20 cellular contexts compared by ENCODE assay signal in genomic region chr2:213443952-213444351, GRCh38.
DNase-seq lines count a peak whose midpoint lies in the region; ATAC-seq, FAIRE-seq and TF ChIP-seq lines count a peak whose summit lies in the region.
"Had no signal": no experiment of that assay in that cellular context is flagged by ENCODE, and none has a peak within 500 bp of the region (broad histone marks: within the 10 kb centered on the region; RNA-seq: fewer than 3 reads in every experiment).

No MANE protein-coding gene starts in this region.

- no peaks in the 10 kb centered on the region for H3K27me3 Mint-ChIP-seq in activated T-cell treated with anti-CD3 and anti-CD28 coated beads, Interleukin-2, amount 50 U/mL, for 4 hours (ENCODE audit: low read depth)
- H3K27me3 Mint-ChIP-seq: CD4-positive, alpha-beta memory T cell had no signal

- no peaks in the 10 kb centered on the region for H3K9me2 ChIP-seq in hepatocyte (replicated peaks; ENCODE audit: insufficient read depth)

- FAIRE-seq in bronchial epithelial cell (lab: Jason Lieb, UNC) = no peak
- FAIRE-seq in GM12892 (lab: Jason Lieb, UNC) = no peak
- FAIRE-seq: G401.6, GM12891, GM18507, H54 had no signal

- H4K20me1 ChIP-seq in hepatocyte (ENCODE audit: insufficient read depth, poor library complexity, severe bottlenecking) = no peaks in the 10 kb centered on the region
- H4K20me1 ChIP-seq: BLaER1 had no signal

- H3K4me1 ChIP-seq in hepatocyte (ENCODE audit: insufficient read depth) = peaks cover 4% of the 10 kb centered on the region
- H3K4me1 ChIP-seq: BLaER1 had no signal

- no peak for TF ChIP-seq CTCF in bronchial epithelial cell (IDR thresholded peaks at IDR 0.05; ENCODE audit: insufficient read depth, low read length, severe bottlenecking)
- no peak for TF ChIP-seq CTCF in hepatocyte (IDR thresholded peaks at IDR 0.05; ENCODE audit: poor library complexity)

- H3K9me3 Mint-ChIP-seq in activated T-cell treated with anti-CD3 and anti-CD28 coated beads, Interleukin-2, amount 50 U/mL, for 4 hours = peaks cover 14% of the 10 kb centered on the region

- H3K36me3 ChIP-seq in bronchial epithelial cell (ENCODE audit: control insufficient read depth, insufficient read depth, low read length) (no peaks in the 10 kb centered on the region), hepatocyte (replicated peaks; ENCODE audit: insufficient read depth, low read depth) (no peaks in the 10 kb centered on the region)
- H3K36me3 ChIP-seq: BLaER1 had no signal

- no peak for ATAC-seq in HG03135 (IDR thresholded peaks at IDR 0.05; ENCODE audit: unreplicated experiment)
- ATAC-seq in activated T-cell treated with anti-CD3 and anti-CD28 coated beads, Interleukin-2, amount 50 U/mL, for 4 hours = no peak

- no peak overlapping the region for H2AFZ ChIP-seq in hepatocyte
- H2AFZ ChIP-seq: GM23248 had no signal

- WGBS in hepatocyte (ENCODE audit: low lambda C conversion rate, missing lambda C conversion rate) = 54% methylated on average over 2 of the region's 2 CpGs

- TF ChIP-seq POLR2A in GM12892 (IDR thresholded peaks at IDR 0.05; ENCODE audit: low read depth, low read length) = no peak

- no peak overlapping the region for H3K4me3 Mint-ChIP-seq in activated T-cell treated with anti-CD3 and anti-CD28 coated beads, Interleukin-2, amount 50 U/mL, for 4 hours
- H3K4me3 Mint-ChIP-seq: CD14-positive monocyte; CD4-positive, alpha-beta memory T cell had no signal

- H3K79me2 ChIP-seq in hepatocyte = no peaks in the 10 kb centered on the region

- peak; percentile 8 for DNase-seq in NCI-H748 (lab: John Stamatoyannopoulos, UW; ENCODE audit: unreplicated experiment)
- DNase-seq in NCI-H748 treated with DMSO at 0.1 percent for 48 hours (lab: John Stamatoyannopoulos, UW) = no peak
- peak; percentile 8 for DNase-seq in bronchial epithelial cell (ENCODE audit: low read depth)
- DNase-seq in hepatocyte (ENCODE audit: low spot score) = peak; percentile 10
- no peak for DNase-seq in activated T-cell treated with anti-CD3 and anti-CD28 coated beads, Interleukin-2, amount 50 U/mL, for 4 hours
- no peak for DNase-seq in GM12892 (ENCODE audit: insufficient read length)
- DNase-seq: 8988T; Calu3; CD4-positive, alpha-beta memory T cell; DMS53; GM23248; HCEC 1CT had no signal

- H3K36me3 Mint-ChIP-seq in activated T-cell treated with anti-CD3 and anti-CD28 coated beads, Interleukin-2, amount 50 U/mL, for 4 hours (ENCODE audit: insufficient read depth) = no peaks in the 10 kb centered on the region
- H3K36me3 Mint-ChIP-seq: CD14-positive monocyte; CD4-positive, alpha-beta memory T cell had no signal

- H3K27ac ChIP-seq in hepatocyte = peak overlapping the region; percentile 0
- H3K27ac ChIP-seq: BLaER1, GM23248, HL-60 had no signal

- peaks cover 3% of the 10 kb centered on the region for H3K9me3 ChIP-seq in hepatocyte (ENCODE audit: low read depth)
- H3K9me3 ChIP-seq: BLaER1 had no signal

- H3K4me1 Mint-ChIP-seq in activated T-cell treated with anti-CD3 and anti-CD28 coated beads, Interleukin-2, amount 50 U/mL, for 4 hours (ENCODE audit: low read depth) = no peaks in the 10 kb centered on the region
- H3K4me1 Mint-ChIP-seq: CD14-positive monocyte; CD4-positive, alpha-beta memory T cell had no signal

- H3K27me3 ChIP-seq in bronchial epithelial cell (ENCODE audit: control insufficient read depth, insufficient read depth, low read length) = no peaks in the 10 kb centered on the region
- no peaks in the 10 kb centered on the region for H3K27me3 ChIP-seq in hepatocyte
- H3K27me3 ChIP-seq: BLaER1 had no signal

- H3K4me3 ChIP-seq in bronchial epithelial cell (ENCODE audit: low read depth, low read length) = no peak overlapping the region
- no peak overlapping the region for H3K4me3 ChIP-seq in hepatocyte
- H3K4me3 ChIP-seq: BLaER1, GM23248 had no signal

- peak overlapping the region; percentile 25 for H3K4me2 ChIP-seq in hepatocyte
- H3K4me2 ChIP-seq: BLaER1 had no signal

Comparison
In these comparisons a context has a peak if more than half of its experiments do, and no peak if none do; other contexts are left out.
1. DNase-seq: peak in NCI-H748 (single experiment), bronchial epithelial cell (single experiment) and hepatocyte (single experiment); none in NCI-H748 treated with DMSO at 0.1 percent for 48 hours (single experiment), activated T-cell treated with anti-CD3 and anti-CD28 coated beads, Interleukin-2, amount 50 U/mL, for 4 hours (single experiment) and GM12892 (single experiment).